ENCODE assay signal across 14 cellular contexts in genomic region chr2:59664946-59665345, GRCh38.
"Had no signal": no experiment of that assay in that cellular context is flagged by ENCODE, and none has a peak within 500 bp of the region (broad histone marks: within the 10 kb centered on the region; RNA-seq: fewer than 3 reads in every experiment).

No MANE protein-coding gene starts in this region.

- H3K9me3 Mint-ChIP-seq: naive B cell, nephron had no signal

- H3K4me1 Mint-ChIP-seq: naive B cell had no signal

- H3K27ac ChIP-seq: colonic mucosa, hepatocyte, parathyroid adenoma, prostate gland had no signal

- H3K27me3 ChIP-seq: colonic mucosa, hepatocyte had no signal

- ATAC-seq: sciatic nerve had no signal

- H3K9ac ChIP-seq: parathyroid adenoma had no signal

- DNase-seq: colonic mucosa; effector CD8-positive, alpha-beta T cell; foreskin melanocyte; head of caudate nucleus; mesendoderm; naive B cell; stimulated activated CD4-positive, alpha-beta T cell treated with anti-CD3 and anti-CD28 coated beads, Interleukin-12 subunit alpha, Interleukin-12 subunit beta, amount 100 ng/mL, for 4 hours; stimulated activated naive CD4-positive, alpha-beta T cell treated with Interleukin-2 at 50 U/mL for 16 hours; trophoblast cell had no signal

- H3K4me1 ChIP-seq: colonic mucosa, parathyroid adenoma, prostate gland had no signal

- H3K36me3 ChIP-seq: colonic mucosa, prostate gland had no signal

- H3K4me3 Mint-ChIP-seq: naive B cell, nephron had no signal

- H3K4me3 ChIP-seq: colonic mucosa, hepatocyte, prostate gland had no signal

- H3K36me3 Mint-ChIP-seq: naive B cell had no signal

- H3K9me3 ChIP-seq: colonic mucosa, prostate gland had no signal

- H3K27ac Mint-ChIP-seq: nephron had no signal
